20 cellular contexts compared by ENCODE assay signal in the genomic region with DNA sequence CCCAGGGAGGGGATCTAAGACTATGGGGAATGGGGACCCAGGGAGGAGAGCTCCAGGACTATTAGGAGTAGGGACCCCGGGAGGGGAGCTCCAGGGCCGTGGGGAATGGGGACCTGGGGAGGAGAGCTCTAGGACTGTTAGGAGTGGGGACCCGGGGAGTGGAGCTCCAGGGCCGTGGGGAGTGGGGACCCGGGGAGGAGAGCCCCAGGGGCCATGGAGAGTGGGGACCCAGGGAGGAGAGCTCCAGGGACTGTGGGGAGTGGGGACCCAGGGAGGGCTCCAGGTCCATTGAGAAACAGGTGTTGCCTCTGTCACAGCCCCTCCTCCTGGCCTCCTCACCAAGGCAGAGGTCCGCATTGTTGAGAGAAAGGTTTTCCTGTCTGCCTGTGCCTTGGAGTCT. TPM values are rescaled to one million over a fixed set of nuclear protein-coding genes. Genes with fewer than 3 reads are reported as not detected.
DNase-seq lines count a peak whose midpoint lies in the region; ATAC-seq and TF ChIP-seq lines count a peak whose summit lies in the region.
"Had no signal": no experiment of that assay in that cellular context is flagged by ENCODE, and none has a peak within 500 bp of the region (broad histone marks: within the 10 kb centered on the region; RNA-seq: fewer than 3 reads in every experiment).

No MANE protein-coding gene starts in this region.

- H3K56ac ChIP-seq in H9 (ENCODE audit: insufficient read length, low read depth, low read length) = no peak overlapping the region

- H3K9me3 Mint-ChIP-seq in H9 = no peaks in the 10 kb centered on the region
- H3K9me3 Mint-ChIP-seq in glutamatergic neuron (ENCODE audit: unreplicated experiment) = peaks cover 7% of the 10 kb centered on the region
- no peaks in the 10 kb centered on the region for H3K9me3 Mint-ChIP-seq in stimulated activated effector memory CD8-positive, alpha-beta T cell treated with anti-CD3 and anti-CD28 coated beads, Interleukin-12 subunit alpha, Interleukin-12 subunit beta, amount 100 ng/mL, for 72 hours
- H3K9me3 Mint-ChIP-seq: neural progenitor cell had no signal

- H2AFZ ChIP-seq in H9 (ENCODE audit: low read length) = no peak overlapping the region
- H2AFZ ChIP-seq in OCI-LY7 (ENCODE audit: low read length) = no peak overlapping the region
- H2AFZ ChIP-seq: neural progenitor cell had no signal

- peaks cover 0 to 2% (median 0%) of the 10 kb centered on the region in 3 experiments; a peak in 2 of 7 replicates for H3K36me3 Mint-ChIP-seq in H9 (ENCODE audit: insufficient read depth in 1 of 3, low read depth in 3 of 3)
- H3K36me3 Mint-ChIP-seq in glutamatergic neuron (ENCODE audit: unreplicated experiment) = no peaks in the 10 kb centered on the region
- peaks cover 19% of the 10 kb centered on the region for H3K36me3 Mint-ChIP-seq in stimulated activated effector memory CD8-positive, alpha-beta T cell treated with anti-CD3 and anti-CD28 coated beads, Interleukin-12 subunit alpha, Interleukin-12 subunit beta, amount 100 ng/mL, for 72 hours

- H3K9me2 ChIP-seq in OCI-LY7 (ENCODE audit: insufficient read depth, low read length) = no peaks in the 10 kb centered on the region

- H3K36me3 ChIP-seq in BLaER1 treated with 17β-estradiol and CSF1 and Interleukin-3, amounts not matched to agents 10 nM and 100 nM = peaks cover 0 to 52% (median 21%) of the 10 kb centered on the region in 11 experiments; a peak in 16 of 22 replicates
- no peaks in the 10 kb centered on the region for H3K36me3 ChIP-seq in OCI-LY7 (ENCODE audit: insufficient read depth, low read length)
- H3K36me3 ChIP-seq: breast epithelium, neural progenitor cell had no signal

- CTCF ChIA-PET in OCI-LY7 (lab: Charles Lee; ENCODE audit: unreplicated experiment) = no interaction called here

- no peak overlapping the region for H3K18ac ChIP-seq in H9 (ENCODE audit: insufficient read length, low read depth, low read length)

- H3K4ac ChIP-seq in H9 (ENCODE audit: low read depth, low read length) = no peak overlapping the region

- H3K23me2 ChIP-seq in H9 (ENCODE audit: insufficient read length, low read depth, low read length, poor library complexity, severe bottlenecking) = no peaks in the 10 kb centered on the region

- no peak overlapping the region for H2BK5ac ChIP-seq in H9 (ENCODE audit: insufficient read length, low read length)

- H2BK20ac ChIP-seq in H9 (ENCODE audit: low read depth, low read length, poor library complexity, severe bottlenecking) = no peak overlapping the region

- BruUV-seq in OCI-LY7 (replicated peaks; lab: Mats Ljungman, UMichigan) = no TSS peak

- no peaks in the 10 kb centered on the region for H3K27me3 ChIP-seq in BLaER1 treated with 17β-estradiol and CSF1 and Interleukin-3, amounts not matched to agents 10 nM and 100 nM
- no peaks in the 10 kb centered on the region for H3K27me3 ChIP-seq in H9 (ENCODE audit: insufficient read depth, low read length)
- H3K27me3 ChIP-seq: breast epithelium, neural progenitor cell had no signal

- H2AK5ac ChIP-seq in H9 (ENCODE audit: insufficient read length, low read length) = no peak overlapping the region

- no peak for TF ChIP-seq CTCF in H9 (conservative IDR thresholded peaks at IDR 0.05)
- no peak for TF ChIP-seq CTCF in glutamatergic neuron (IDR thresholded peaks at IDR 0.05; ENCODE audit: partially characterized antibody, unreplicated experiment)
- no peak for TF ChIP-seq CTCF in OCI-LY7 (conservative IDR thresholded peaks at IDR 0.05; ENCODE audit: low read length)

- H4K8ac ChIP-seq in H9 (replicated peaks; ENCODE audit: insufficient read length, low read depth, low read length) = no peak overlapping the region

- no peak overlapping the region for H4K91ac ChIP-seq in H9 (ENCODE audit: insufficient read length, low read depth, low read length)

- H3K4me1 Mint-ChIP-seq in H9 (peaks cover 13 to 17% of the 10 kb centered on the region in 2 experiments), glutamatergic neuron (ENCODE audit: low read depth, unreplicated experiment) (peaks cover 71% of the 10 kb centered on the region)
- H3K4me1 Mint-ChIP-seq in stimulated activated effector memory CD8-positive, alpha-beta T cell treated with anti-CD3 and anti-CD28 coated beads, Interleukin-12 subunit alpha, Interleukin-12 subunit beta, amount 100 ng/mL, for 72 hours = peaks cover 52% of the 10 kb centered on the region

- peaks cover 52 to 100% (median 100%) of the 10 kb centered on the region in 10 experiments for H3K4me1 ChIP-seq in BLaER1 treated with 17β-estradiol and CSF1 and Interleukin-3, amounts not matched to agents 10 nM and 100 nM
- no peaks in the 10 kb centered on the region for H3K4me1 ChIP-seq in H9 (ENCODE audit: insufficient read depth, low read length)
- H3K4me1 ChIP-seq in OCI-LY7 (ENCODE audit: insufficient read depth, low read length, poor library complexity, severe bottlenecking) = no peaks in the 10 kb centered on the region

- peaks cover 79 to 100% (median 98%) of the 10 kb centered on the region in 11 experiments; a peak in 21 of 22 replicates for H4K20me1 ChIP-seq in BLaER1 treated with 17β-estradiol and CSF1 and Interleukin-3, amounts not matched to agents 10 nM and 100 nM
- no peaks in the 10 kb centered on the region for H4K20me1 ChIP-seq in H9 (ENCODE audit: control insufficient read depth, insufficient read depth, insufficient read length)
- H4K20me1 ChIP-seq in OCI-LY7 (ENCODE audit: insufficient read depth, low read length) = no peaks in the 10 kb centered on the region; the same call in 1 of the 2 replicates

- no peak overlapping the region for H2BK15ac ChIP-seq in H9 (ENCODE audit: low read depth, low read length)

- no CpG with 5 or more reads among the region's 6 CpGs for WGBS in H9 (ENCODE audit: extremely low coverage, insufficient read length, low lambda C conversion rate)

- DNase-seq in H9 = peak; percentile 23
- peak; percentile 12 for DNase-seq in glutamatergic neuron
- DNase-seq in stimulated activated effector memory CD8-positive, alpha-beta T cell treated with anti-CD3 and anti-CD28 coated beads, Interleukin-12 subunit alpha, Interleukin-12 subunit beta, amount 100 ng/mL, for 72 hours (ENCODE audit: low spot score in 2 of 2) = no peak
- DNase-seq in OCI-LY7 (ENCODE audit: low spot score) = no peak
- DNase-seq in T-helper 1 cell = no peak
- no peak for DNase-seq in NCI-H1417 (lab: John Stamatoyannopoulos, UW)
- DNase-seq: activated CD4-positive, alpha-beta T cell treated with anti-CD3 and anti-CD28 coated beads, Interleukin-2, amount 50 U/mL, for 48 hours; activated T-cell treated with anti-CD3 and anti-CD28 coated beads for 4 hours; amniotic stem cell; cortex of kidney; GDM1; NCI-H2081 treated with DMSO at 0.1 percent for 48 hours; NCI-H774; T-helper 9 cell; WERI-Rb-1 had no signal

- peak overlapping the region in 1 of 3 experiments; percentile 93; a peak in 2 of 7 replicates for H3K27ac Mint-ChIP-seq in H9
- peak overlapping the region; percentile 72 for H3K27ac Mint-ChIP-seq in glutamatergic neuron (ENCODE audit: unreplicated experiment)
- peak overlapping the region; percentile 88 for H3K27ac Mint-ChIP-seq in stimulated activated effector memory CD8-positive, alpha-beta T cell treated with anti-CD3 and anti-CD28 coated beads, Interleukin-12 subunit alpha, Interleukin-12 subunit beta, amount 100 ng/mL, for 72 hours
- H3K27ac Mint-ChIP-seq: neural progenitor cell, progenitor cell of endocrine pancreas had no signal

- no peak overlapping the region for H2BK120ac ChIP-seq in H9 (ENCODE audit: low read depth, low read length, poor library complexity, severe bottlenecking)

- no peaks in the 10 kb centered on the region for H3K9me3 ChIP-seq in BLaER1 treated with 17β-estradiol and CSF1 and Interleukin-3, amounts not matched to agents 10 nM and 100 nM (replicated peaks in 1 of 11)
- H3K9me3 ChIP-seq in H9 (ENCODE audit: control insufficient read depth, low read depth, low read length) (no peaks in the 10 kb centered on the region), OCI-LY7 (ENCODE audit: low read length) (no peaks in the 10 kb centered on the region)
- H3K9me3 ChIP-seq: breast epithelium had no signal

- POLR2A ChIA-PET in OCI-LY7 (lab: Charles Lee) = no interaction called here

- no peaks in the 10 kb centered on the region for H3K27me3 Mint-ChIP-seq in H9 (ENCODE audit: low read depth)
- H3K27me3 Mint-ChIP-seq in glutamatergic neuron (ENCODE audit: unreplicated experiment) = peaks cover 8% of the 10 kb centered on the region
- H3K27me3 Mint-ChIP-seq: progenitor cell of endocrine pancreas had no signal

- no peak overlapping the region for H4K5ac ChIP-seq in H9 (ENCODE audit: insufficient read length, low read depth, low read length)

- no peak overlapping the region for H2BK12ac ChIP-seq in H9 (ENCODE audit: insufficient read length, low read depth, low read length)

- no peak overlapping the region for H3K23ac ChIP-seq in H9 (ENCODE audit: insufficient read length, low read depth, low read length)

- H3K9ac ChIP-seq in BLaER1 treated with 17β-estradiol and CSF1 and Interleukin-3, amounts not matched to agents 10 nM and 100 nM = no peak overlapping the region; a peak in 1 of 22 replicates
- no peak overlapping the region for H3K9ac ChIP-seq in H9 (ENCODE audit: extremely low read depth, insufficient read length, low read length)
- H3K9ac ChIP-seq: neural progenitor cell had no signal

- no peak for ATAC-seq in stimulated activated effector memory CD8-positive, alpha-beta T cell treated with anti-CD3 and anti-CD28 coated beads, Interleukin-12 subunit alpha, Interleukin-12 subunit beta, amount 100 ng/mL, for 72 hours

- no peak overlapping the region for H3K14ac ChIP-seq in H9 (ENCODE audit: insufficient read depth, low read length)

- peaks cover under 1% of the 10 kb centered on the region for H3K79me1 ChIP-seq in H9 (ENCODE audit: insufficient read depth, low read depth, low read length, poor library complexity, severe bottlenecking)

- H3K4me2 ChIP-seq in BLaER1 treated with 17β-estradiol and CSF1 and Interleukin-3, amounts not matched to agents 10 nM and 100 nM = peak overlapping the region in 8 of 11 experiments; percentile 33 to 93 (median 87); a peak in 16 of 22 replicates
- H3K4me2 ChIP-seq in H9 (ENCODE audit: insufficient read depth, insufficient read length, low read length) (no peak overlapping the region), OCI-LY7 (ENCODE audit: low read length) (no peak overlapping the region)
- H3K4me2 ChIP-seq: neural progenitor cell had no signal

- intact Hi-C loops in OCI-LY7 (cut with micrococcal nuclease; ENCODE audit: unreplicated experiment) = no loop called here

- no peak overlapping the region for H3K4me3 Mint-ChIP-seq in H9
- no peak overlapping the region for H3K4me3 Mint-ChIP-seq in glutamatergic neuron (ENCODE audit: unreplicated experiment)
- H3K4me3 Mint-ChIP-seq in stimulated activated effector memory CD8-positive, alpha-beta T cell treated with anti-CD3 and anti-CD28 coated beads, Interleukin-12 subunit alpha, Interleukin-12 subunit beta, amount 100 ng/mL, for 72 hours = no peak overlapping the region
- H3K4me3 Mint-ChIP-seq: neural progenitor cell had no signal

- peak overlapping the region in 4 of 11 experiments; percentile 28 to 50 (median 36); a peak in 6 of 22 replicates for H3K27ac ChIP-seq in BLaER1 treated with 17β-estradiol and CSF1 and Interleukin-3, amounts not matched to agents 10 nM and 100 nM
- H3K27ac ChIP-seq in H9 (ENCODE audit: insufficient read length, low read depth, low read length) (no peak overlapping the region), OCI-LY7 (ENCODE audit: low read depth, low read length, poor library complexity, severe bottlenecking) (no peak overlapping the region)
- H3K27ac ChIP-seq: neural progenitor cell, WERI-Rb-1 had no signal

- H3K79me2 ChIP-seq in H9 (ENCODE audit: insufficient read depth, low read length) = no peaks in the 10 kb centered on the region; the same call in 1 of the 2 replicates
- no peaks in the 10 kb centered on the region for H3K79me2 ChIP-seq in OCI-LY7 (ENCODE audit: insufficient read depth, low read depth, low read length)

- H3T11ph ChIP-seq in H9 (ENCODE audit: low read length) = no peak overlapping the region

- H3K4me3 ChIP-seq in BLaER1 treated with 17β-estradiol and CSF1 and Interleukin-3, amounts not matched to agents 10 nM and 100 nM = no peak overlapping the region
- no peak overlapping the region for H3K4me3 ChIP-seq in OCI-LY7 (ENCODE audit: low read depth, low read length, poor library complexity, severe bottlenecking)
- H3K4me3 ChIP-seq: breast epithelium, neural progenitor cell, skin epidermis had no signal

RNA-seq across cellular contexts. Expression of a gene that starts 16.0 kb away (rescaled TPM):
- total RNA-seq in H9 (2021) (129 and 132 TPM in 2 replicates), glutamatergic neuron (ENCODE audit: unreplicated experiment) (863 TPM), OCI-LY7 (2022) (109 and 118 TPM in 2 replicates)
- total RNA-seq in OCI-LY7 (2014; rRNA removed; shearing (Covaris generic)) = 73.3 and 78.9 TPM in 2 replicates

Comparison
In these comparisons a context has a peak if more than half of its experiments do, and no peak if none do; other contexts are left out.
1. H3K4me2 ChIP-seq: peak in BLaER1 treated with 17β-estradiol and CSF1 and Interleukin-3, amounts not matched to agents 10 nM and 100 nM (8 of 11); none in H9 (single experiment) and OCI-LY7 (single experiment).
2. DNase-seq: peak in H9 (single experiment) and glutamatergic neuron (single experiment); none in stimulated activated effector memory CD8-positive, alpha-beta T cell treated with anti-CD3 and anti-CD28 coated beads, Interleukin-12 subunit alpha, Interleukin-12 subunit beta, amount 100 ng/mL, for 72 hours (0 of 2), OCI-LY7 (single experiment), T-helper 1 cell (0 of 5) and NCI-H1417 (0 of 3).